30 cellular contexts compared by ENCODE assay signal in the genomic region with DNA sequence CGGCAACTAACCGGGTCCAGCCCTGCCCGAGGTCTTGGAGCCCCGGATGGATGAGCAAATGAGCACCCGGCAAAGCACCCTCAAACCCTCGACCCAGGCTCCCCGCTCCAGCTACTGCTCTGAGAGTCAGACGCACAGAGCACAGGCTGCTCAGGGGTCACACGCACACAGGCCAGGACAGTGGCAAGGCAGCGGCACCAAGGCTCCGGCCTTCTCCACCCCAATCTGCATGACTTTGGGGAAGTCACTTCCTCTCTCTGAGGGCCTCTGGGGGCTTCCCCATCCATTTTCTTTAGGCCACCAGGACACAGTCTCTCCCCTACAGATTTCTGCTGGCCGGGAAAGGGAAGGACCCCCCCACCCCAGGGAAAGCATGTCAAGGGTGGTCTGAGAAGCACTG. TPM values are rescaled to one million over a fixed set of nuclear protein-coding genes. Genes with fewer than 3 reads are reported as not detected.
"Had no signal": no experiment of that assay in that cellular context is flagged by ENCODE, and none has a peak within 500 bp of the region (broad histone marks: within the 10 kb centered on the region; RNA-seq: fewer than 3 reads in every experiment).

No MANE protein-coding gene starts in this region.

- H3K36me3 Mint-ChIP-seq: naive thymus-derived CD8-positive, alpha-beta T cell; stimulated activated effector memory CD8-positive, alpha-beta T cell treated with anti-CD3 and anti-CD28 coated beads, Interleukin-12 subunit alpha, Interleukin-12 subunit beta, amount 100 ng/mL, for 72 hours had no signal

- DNase-seq: cerebellar nuclear complex; cortex of kidney; dorsolateral prefrontal cortex; effector CD4-positive, alpha-beta T cell; kidney; mammary epithelial cell; mesendoderm; midbrain; naive thymus-derived CD8-positive, alpha-beta T cell; pancreas; stimulated activated CD4-positive, alpha-beta T cell treated with anti-CD3 and anti-CD28 coated beads, Interleukin-12 subunit alpha, Interleukin-12 subunit beta, amount 100 ng/mL, for 4 hours; stimulated activated CD4-positive, alpha-beta T cell treated with anti-CD3 and anti-CD28 coated beads, Interleukin-2, amount 100 ng/mL, for 24 hours; stimulated activated CD4-positive, alpha-beta T cell treated with anti-CD3 and anti-CD28 coated beads, Interleukin-4, amount 100 ng/mL, for 24 hours; stimulated activated naive CD4-positive, alpha-beta T cell treated with Interleukin-2 at 50 U/mL for 16 hours; stomach; thyroid gland; trophoblast cell had no signal

- ATAC-seq: left lobe of liver; naive thymus-derived CD8-positive, alpha-beta T cell; pancreas; sciatic nerve; stimulated activated effector memory CD8-positive, alpha-beta T cell treated with anti-CD3 and anti-CD28 coated beads, Interleukin-12 subunit alpha, Interleukin-12 subunit beta, amount 100 ng/mL, for 72 hours had no signal

- FAIRE-seq: frontal cortex, kidney, pancreas had no signal

- H3K4me2 ChIP-seq: smooth muscle cell had no signal

- H3K9me3 ChIP-seq: neutrophil, pancreas, stomach, thyroid gland had no signal

- H3K4me1 ChIP-seq: pancreas, thyroid gland had no signal

- H3K4me3 ChIP-seq: dorsolateral prefrontal cortex, pancreas, smooth muscle cell, stomach, thyroid gland had no signal

- H3K27me3 ChIP-seq: thyroid gland had no signal

- H3K4me3 Mint-ChIP-seq: naive thymus-derived CD8-positive, alpha-beta T cell; stimulated activated effector memory CD8-positive, alpha-beta T cell treated with anti-CD3 and anti-CD28 coated beads, Interleukin-12 subunit alpha, Interleukin-12 subunit beta, amount 100 ng/mL, for 72 hours had no signal

- H3K9me3 Mint-ChIP-seq: naive thymus-derived CD8-positive, alpha-beta T cell; stimulated activated effector memory CD8-positive, alpha-beta T cell treated with anti-CD3 and anti-CD28 coated beads, Interleukin-12 subunit alpha, Interleukin-12 subunit beta, amount 100 ng/mL, for 72 hours had no signal

- H3K27ac ChIP-seq: dorsolateral prefrontal cortex, neutrophil, pancreas, stomach, thyroid gland had no signal

- H3K27ac Mint-ChIP-seq: naive thymus-derived CD8-positive, alpha-beta T cell; progenitor cell of endocrine pancreas; stimulated activated effector memory CD8-positive, alpha-beta T cell treated with anti-CD3 and anti-CD28 coated beads, Interleukin-12 subunit alpha, Interleukin-12 subunit beta, amount 100 ng/mL, for 72 hours had no signal

- H3K36me3 ChIP-seq: neutrophil, pancreas, stomach, thyroid gland had no signal

RNA-seq across cellular contexts. Expression of a gene that starts 18.0 kb away (rescaled TPM):
- total RNA-seq: fibroblast of villous mesenchyme; kidney; mammary epithelial cell; myocyte; naive thymus-derived CD8-positive, alpha-beta T cell; omental fat pad; pancreas; progenitor cell of endocrine pancreas; sciatic nerve; smooth muscle cell; subcutaneous adipose tissue; thyroid gland; urinary bladder had no signal
- polyA plus RNA-seq: esophagus; naive thymus-derived CD8-positive, alpha-beta T cell; pancreas; smooth muscle cell; stomach; urinary bladder had no signal
